In the genomic region with DNA sequence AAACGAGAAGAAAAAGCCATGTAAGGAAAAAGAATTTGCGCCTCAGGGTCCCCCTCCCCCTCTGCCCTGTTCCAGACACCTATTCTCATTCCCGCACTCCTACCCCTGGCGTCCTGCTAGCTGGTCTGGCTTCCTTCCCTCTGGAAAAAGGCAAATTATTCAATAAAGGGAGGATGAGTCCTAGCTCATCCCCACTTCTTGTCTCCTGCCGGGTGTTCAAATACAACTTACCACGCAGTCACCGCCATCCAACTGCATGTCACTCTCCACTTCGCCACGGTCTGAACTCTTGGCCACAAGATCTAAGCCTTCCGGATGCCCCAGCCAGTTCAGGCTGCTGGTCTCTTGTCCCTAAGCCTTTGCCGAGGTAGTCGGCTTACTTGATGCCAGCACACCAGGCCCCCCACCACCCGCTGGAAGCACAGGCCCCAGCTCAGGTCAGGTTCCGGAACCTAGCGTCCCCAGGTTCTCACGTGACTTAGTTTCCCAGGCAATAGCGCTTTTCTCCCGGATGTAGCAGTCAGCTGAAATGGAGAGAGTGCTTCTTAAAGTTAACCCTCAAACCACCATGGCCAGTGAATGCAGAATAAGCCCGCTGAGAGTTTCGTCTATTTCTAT, we compare ENCODE assay signal across 8 cellular contexts.
DNase-seq lines count a peak whose midpoint lies in the region; ATAC-seq and TF ChIP-seq lines count a peak whose summit lies in the region.

No MANE protein-coding gene starts in this region.

- H3K79me2 ChIP-seq in neural progenitor cell (ENCODE audit: low read depth) = peaks cover 33% of the 10 kb centered on the region

- H3K36me3 ChIP-seq in neural progenitor cell = no peaks in the 10 kb centered on the region
- H3K36me3 ChIP-seq in subcutaneous abdominal adipose tissue (ENCODE audit: control insufficient read depth in 5 of 5, insufficient read depth in 5 of 5, low read length in 5 of 5) = no peaks in the 10 kb centered on the region

- peaks cover 10% of the 10 kb centered on the region for H3F3A ChIP-seq in neural progenitor cell (ENCODE audit: low read depth)

- no peak for TF ChIP-seq CTCF in RWPE1 (conservative IDR thresholded peaks at IDR 0.05; ENCODE audit: low read depth)
- TF ChIP-seq CTCF in foreskin keratinocyte (conservative IDR thresholded peaks at IDR 0.05) = no peak
- no peak for TF ChIP-seq CTCF in neural progenitor cell (IDR thresholded peaks at IDR 0.05)

- H3K27me3 ChIP-seq in foreskin keratinocyte (no peaks in the 10 kb centered on the region), neural progenitor cell (no peaks in the 10 kb centered on the region), subcutaneous abdominal adipose tissue (ENCODE audit: control insufficient read depth in 5 of 5, insufficient read depth in 4 of 5, low read length in 5 of 5) (no peaks in the 10 kb centered on the region)

- H3K36me3 Mint-ChIP-seq in neural progenitor cell = peaks cover 9% of the 10 kb centered on the region

- peaks cover 3% of the 10 kb centered on the region for H3K27me3 Mint-ChIP-seq in neural progenitor cell (ENCODE audit: insufficient read depth, low read depth)

- peaks cover 16% of the 10 kb centered on the region for H3K9me3 Mint-ChIP-seq in neural progenitor cell

- H3K4me1 ChIP-seq in foreskin keratinocyte (no peaks in the 10 kb centered on the region), neural progenitor cell (peaks cover 13% of the 10 kb centered on the region), subcutaneous abdominal adipose tissue (ENCODE audit: control insufficient read depth in 5 of 5, insufficient read depth in 5 of 5, low read length in 5 of 5) (peaks cover 0 to 7% (median 0%) of the 10 kb centered on the region in 5 donors)

- ATAC-seq in GM21825 (IDR thresholded peaks at IDR 0.05; ENCODE audit: unreplicated experiment) = peak; percentile 96
- peak; percentile 98 for ATAC-seq in foreskin keratinocyte

- DNase-seq in Daoy (ENCODE audit: low read depth) (peak; percentile 59), Kasumi-1 (lab: John Stamatoyannopoulos, UW) (peak; percentile 74 to 89), RWPE1 (ENCODE audit: low spot score) (peak; percentile 67), foreskin keratinocyte (peak; percentile 22 to 57), neural progenitor cell (ENCODE audit: low spot score) (peak; percentile 82)
- DNase-seq in activated effector memory CD4-positive, alpha-beta T cell treated with anti-CD3 and anti-CD28 coated beads, Interleukin-2, amount 50 U/mL, for 16 hours = peak; percentile 81

- peak overlapping the region; percentile 76 for H3K4me2 ChIP-seq in neural progenitor cell

- POLR2A ChIA-PET in RWPE1 (lab: Yijun Ruan, JAX; ENCODE audit: low non-redundant PET) = no interaction called here

- peak overlapping the region; percentile 98 for H3K4me3 Mint-ChIP-seq in neural progenitor cell

- peak overlapping the region; percentile 73 for H3K27ac ChIP-seq in RWPE1
- peak overlapping the region; percentile 16 for H3K27ac ChIP-seq in foreskin keratinocyte
- peak overlapping the region; percentile 75 for H3K27ac ChIP-seq in neural progenitor cell
- H3K27ac ChIP-seq in subcutaneous abdominal adipose tissue (ENCODE audit: low read depth, low read length) = peak overlapping the region; percentile 61

- H4K20me1 ChIP-seq in neural progenitor cell (ENCODE audit: low read depth) = no peaks in the 10 kb centered on the region

- H3K9ac ChIP-seq in neural progenitor cell = peak overlapping the region; percentile 29
- H3K9ac ChIP-seq in subcutaneous abdominal adipose tissue (ENCODE audit: low read length in 5 of 5) = peak overlapping the region; percentile 55 to 89 (median 75)

- H3K4me3 ChIP-seq in neural progenitor cell (peak overlapping the region; percentile 70), subcutaneous abdominal adipose tissue (ENCODE audit: low read depth in 1 of 5, low read length in 5 of 5) (peak overlapping the region; percentile 69 to 87 (median 85))

- H3K9me3 ChIP-seq in neural progenitor cell (ENCODE audit: low read depth) = no peaks in the 10 kb centered on the region
- H3K9me3 ChIP-seq in subcutaneous abdominal adipose tissue (ENCODE audit: control insufficient read depth in 5 of 5, low read length in 5 of 5) = no peaks in the 10 kb centered on the region

- H3K27ac Mint-ChIP-seq in neural progenitor cell = peak overlapping the region; percentile 98

- CTCF ChIA-PET in RWPE1 (lab: Yijun Ruan, JAX) = no interaction called here

- H2AFZ ChIP-seq in neural progenitor cell (replicated peaks) = peak overlapping the region; percentile 90

- H3K4me1 Mint-ChIP-seq in neural progenitor cell = peaks cover 4% of the 10 kb centered on the region

Comparison
In these comparisons a context has a peak if more than half of its experiments do, and no peak if none do; other contexts are left out.
1. Peak in every context shown above with its lines: DNase-seq, ATAC-seq, H3K4me3 ChIP-seq and H3K27ac ChIP-seq.
2. H3K27ac ChIP-seq: peak in every context shown above with its lines; median percentile 75 in neural progenitor cell; 73 in RWPE1; 61 in subcutaneous abdominal adipose tissue; 16 in foreskin keratinocyte.